Comparison of ENCODE assay signal across 8 cellular contexts in genomic region chr4:51895816-51896408, GRCh38. TPM values are rescaled to one million over a fixed set of nuclear protein-coding genes. Genes with fewer than 3 reads are reported as not detected.
DNase-seq lines count a peak whose midpoint lies in the region; ATAC-seq, FAIRE-seq and TF ChIP-seq lines count a peak whose summit lies in the region.

No MANE protein-coding gene starts in this region.

- CTCF ChIA-PET in GM10248 (lab: Yijun Ruan, JAX): interaction anchor here (0.8 to 4.2 kb wide), 27 partner anchors 9 to 767 kb away, joined by 3 to 41 read pairs (median 5); partner anchors contain the start of genes DCUN1D4 and LRRC66

- TF ChIP-seq CTCF in GM10248 (IDR thresholded peaks at IDR 0.05; ENCODE audit: control extremely low read depth, extremely low read depth, low read depth, missing control alignments): peak; percentile 74

- ATAC-seq in left cardiac atrium: peak; percentile 90 to 92

- peak; percentile 70 for DNase-seq in GM10248 (ENCODE audit: extremely low spot score)
- DNase-seq in H54 (ENCODE audit: insufficient read length, low spot score): peak; percentile 19
- DNase-seq in Karpas-422: peak; percentile 89
- peak; percentile 70 for DNase-seq in SK-MEL-5 (ENCODE audit: low read depth, low spot score)
- peak; percentile 65 for DNase-seq in left cardiac atrium
- DNase-seq in retina: peak; percentile 61
- DNase-seq in T1000 (lab: John Stamatoyannopoulos, UW): no peak

- no peak overlapping the region for H3K9ac ChIP-seq in Karpas-422 (ENCODE audit: low read length)

- H3K36me3 Mint-ChIP-seq in activated naive CD8-positive, alpha-beta T cell: peaks cover 20% of the 10 kb centered on the region

- POLR2A ChIA-PET in GM10248 (lab: Yijun Ruan, JAX): no interaction called here

- H3K4me3 ChIP-seq in Karpas-422 (ENCODE audit: low read length): no peak overlapping the region

- H2AFZ ChIP-seq in Karpas-422 (ENCODE audit: low read length): no peak overlapping the region

- FAIRE-seq in H54 (lab: Jason Lieb, UNC): peak; percentile 66

- peak overlapping the region; percentile 74 for H3K27ac ChIP-seq in Karpas-422 (ENCODE audit: low read length)

- H3K9me2 ChIP-seq in Karpas-422 (replicated peaks; ENCODE audit: insufficient read depth, low read length): no peaks in the 10 kb centered on the region

- no peaks in the 10 kb centered on the region for H3K27me3 ChIP-seq in Karpas-422 (ENCODE audit: low read length)

- H3K4me1 ChIP-seq in Karpas-422 (ENCODE audit: low read length): peaks cover 66% of the 10 kb centered on the region

- peaks cover 40% of the 10 kb centered on the region; the same call in 1 of the 2 replicates for H3K36me3 ChIP-seq in Karpas-422 (ENCODE audit: insufficient read depth, low read length)

- intact Hi-C loops in left cardiac atrium (cut with DNase I): loop anchor here (5.0 to 10.0 kb wide), 2 partner anchors 129 to 131 kb away; partner anchors contain the start of gene LRRC66 (in 1 of the 2)

- H3K4me3 Mint-ChIP-seq in activated naive CD8-positive, alpha-beta T cell: no peak overlapping the region

- peaks cover 14% of the 10 kb centered on the region for H3K4me1 Mint-ChIP-seq in activated naive CD8-positive, alpha-beta T cell (ENCODE audit: low read depth)

- H3K9me3 ChIP-seq in Karpas-422 (ENCODE audit: low read length): no peaks in the 10 kb centered on the region

- H3K27me3 Mint-ChIP-seq in activated naive CD8-positive, alpha-beta T cell: no peaks in the 10 kb centered on the region

- peak overlapping the region; percentile 10 for H3K27ac Mint-ChIP-seq in activated naive CD8-positive, alpha-beta T cell

- H4K20me1 ChIP-seq in Karpas-422 (ENCODE audit: insufficient read depth, low read depth, low read length): no peaks in the 10 kb centered on the region

- in situ Hi-C loops in SK-MEL-5 (cut with HindIII; ENCODE audit: low pct_unique_long_range_greater_than_20kb, low sequenced_read_pairs): no loop called here

- no peak for TF ChIP-seq POLR2A in H54 (IDR thresholded peaks at IDR 0.05; ENCODE audit: low read depth, low read length)

- H3K79me2 ChIP-seq in Karpas-422 (ENCODE audit: low read length): peaks cover 39% of the 10 kb centered on the region

- H3K4me2 ChIP-seq in Karpas-422 (ENCODE audit: low read depth, low read length, poor library complexity, severe bottlenecking): no peak overlapping the region

- no peaks in the 10 kb centered on the region for H3K9me3 Mint-ChIP-seq in activated naive CD8-positive, alpha-beta T cell (ENCODE audit: low read depth)

RNA-seq across cellular contexts. Expression of gene DCUN1D4, which starts 53.0 kb away (rescaled TPM):
- total RNA-seq in Karpas-422 (2014; rRNA removed; shearing (Covaris generic); ENCODE audit: low replicate concordance): 23.8 and 78.6 TPM in 2 replicates
- 29.6 and 33.8 TPM in 2 replicates for total RNA-seq in SK-MEL-5 (2014; rRNA removed; shearing (Covaris generic))
- 9.4 and 15.2 TPM in 2 replicates for polyA plus RNA-seq in SK-MEL-5 (2015; cell fraction: cytosol; rRNA removed)
- polyA plus RNA-seq in SK-MEL-5 (2015; cell fraction: nucleus; rRNA removed): 190 and 235 TPM in 2 replicates
- 10 to 100 TPM; 49.1 to 50.9 TPM for total RNA-seq in left cardiac atrium
